1 cellular context compared by ENCODE assay signal in the genomic region with DNA sequence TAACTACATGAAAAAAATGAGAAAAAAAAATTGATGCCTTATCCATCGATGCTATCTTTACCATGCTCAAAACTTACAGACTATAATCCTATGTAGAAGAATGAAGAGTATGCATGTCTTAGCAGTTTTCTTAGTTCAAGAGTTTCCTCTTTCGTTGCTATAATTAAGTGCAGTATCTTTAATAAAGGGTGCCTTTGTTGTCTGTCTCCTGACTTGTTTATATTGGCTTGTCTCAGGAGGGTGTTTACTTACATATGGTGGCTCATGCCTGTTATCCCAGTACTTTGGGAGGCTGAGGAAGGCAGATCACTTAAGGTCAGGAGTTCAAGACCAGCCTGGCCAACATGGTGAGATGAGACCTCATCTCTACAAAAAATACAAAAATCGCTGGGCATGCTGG.
TF ChIP-seq lines count a peak whose summit lies in the region.

No MANE protein-coding gene starts in this region.

TF ChIP-seq in endothelial cell of umbilical vein, 7 proteins besides CTCF, POLR2A, EP300 and RAD21:
- TF ChIP-seq FOS (IDR thresholded peaks at IDR 0.05; ENCODE audit: borderline replicate concordance, insufficient read depth, low read length) (no peak), POLR2AphosphoS5 (IDR thresholded peaks at IDR 0.05; ENCODE audit: insufficient read depth, low read depth, low read length) (no peak), EZH2 (IDR thresholded peaks at IDR 0.05; ENCODE audit: borderline replicate concordance, low read depth, low read length, severe bottlenecking) (no peak), JUN (IDR thresholded peaks at IDR 0.05; ENCODE audit: borderline replicate concordance, insufficient read depth, insufficient read length, low read depth) (no peak), GATA2 (IDR thresholded peaks at IDR 0.05; ENCODE audit: insufficient read depth, insufficient read length, low read depth, low read length) (no peak), MYC (IDR thresholded peaks at IDR 0.05; ENCODE audit: low read depth, low read length) (no peak)
- TF ChIP-seq, protein P1, sequence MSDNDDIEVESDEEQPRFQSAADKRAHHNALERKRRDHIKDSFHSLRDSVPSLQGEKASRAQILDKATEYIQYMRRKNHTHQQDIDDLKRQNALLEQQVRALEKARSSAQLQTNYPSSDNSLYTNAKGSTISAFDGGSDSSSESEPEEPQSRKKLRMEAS (IDR thresholded peaks at IDR 0.05; ENCODE audit: insufficient read depth, insufficient read length), result no peak
